Comparison of ENCODE assay signal across 19 cellular contexts in genomic region chr1:71859806-71860205, GRCh38.
A peak's percentile ranks its signal among the peaks of the same experiment; 100 is the strongest.
DNase-seq lines count a peak whose midpoint lies in the region; ATAC-seq and TF ChIP-seq lines count a peak whose summit lies in the region.
"Had no signal": no experiment of that assay in that cellular context is flagged by ENCODE, and none has a peak within 500 bp of the region (broad histone marks: within the 10 kb centered on the region; RNA-seq: fewer than 3 reads in every experiment).

No MANE protein-coding gene starts in this region.

- no peak for TF ChIP-seq POLR2A in upper lobe of left lung (IDR thresholded peaks at IDR 0.05)

- H3K4me1 ChIP-seq in upper lobe of left lung = no peaks in the 10 kb centered on the region
- H3K4me1 ChIP-seq: A549, BE2C had no signal

- H3K9me3 ChIP-seq in upper lobe of left lung = no peaks in the 10 kb centered on the region
- H3K9me3 ChIP-seq: A549, BE2C had no signal

- DNase-seq in Ammon's horn (ENCODE audit: low spot score) (peak; percentile 13), G401 (ENCODE audit: low spot score) (peak; percentile 92), NCI-H446 treated with DMSO at 0.1 percent for 48 hours (lab: John Stamatoyannopoulos, UW) (peak; percentile 75), cerebellum (ENCODE audit: low spot score) (peak; percentile 58), dermis blood vessel endothelial cell (no peak), OCI-M2 (lab: John Stamatoyannopoulos, UW; ENCODE audit: unreplicated experiment) (no peak), upper lobe of left lung (no peak)
- DNase-seq: AML-193; BE2C; CD4-positive, alpha-beta memory T cell; CD4-positive, CD25-positive, alpha-beta regulatory T cell; CD8-positive, alpha-beta memory T cell; COR-L47; DMS79 treated with DMSO at 0.1 percent for 48 hours; GDM1 had no signal

- no peak for ATAC-seq in upper lobe of left lung (ENCODE audit: low FRiP score in 2 of 2)
- ATAC-seq: A549, GM12878 had no signal

- no peaks in the 10 kb centered on the region for H3K27me3 ChIP-seq in upper lobe of left lung
- H3K27me3 ChIP-seq: BE2C, BLaER1 had no signal

- H3K36me3 ChIP-seq in upper lobe of left lung = no peaks in the 10 kb centered on the region
- H3K36me3 ChIP-seq: BE2C, BLaER1 had no signal

- no peak for TF ChIP-seq EP300 in upper lobe of left lung (IDR thresholded peaks at IDR 0.05)

- in situ Hi-C loops in G401 (cut with HindIII; ENCODE audit: low sequenced_read_pairs) = no loop called here

- no peak overlapping the region for H3K27ac ChIP-seq in upper lobe of left lung
- H3K27ac ChIP-seq: 22Rv1, A549, BLaER1 had no signal

- 97 to 98% methylated on average over 2 of the region's 2 CpGs for WGBS in upper lobe of left lung, 2 donors

- TF ChIP-seq CTCF in upper lobe of left lung (IDR thresholded peaks at IDR 0.05) = no peak

- H3K4me3 ChIP-seq in upper lobe of left lung = no peak overlapping the region
- H3K4me3 ChIP-seq: A549, BLaER1, GM12878 had no signal

Comparison
In these comparisons a context has a peak if more than half of its experiments do, and no peak if none do; other contexts are left out.
1. DNase-seq: peak in Ammon's horn (single experiment), G401 (single experiment), NCI-H446 treated with DMSO at 0.1 percent for 48 hours (single experiment) and cerebellum (single experiment); none in dermis blood vessel endothelial cell (single experiment), OCI-M2 (single experiment) and upper lobe of left lung (0 of 2).